ENCODE assay signal across 28 cellular contexts in genomic region chr7:98707076-98707475, GRCh38.
"Had no signal": no experiment of that assay in that cellular context is flagged by ENCODE, and none has a peak within 500 bp of the region (broad histone marks: within the 10 kb centered on the region; RNA-seq: fewer than 3 reads in every experiment).

No MANE protein-coding gene starts in this region.

- H3K4me1 ChIP-seq: colonic mucosa, esophagus muscularis mucosa, esophagus squamous epithelium, foreskin keratinocyte, gastrocnemius medialis, gastroesophageal sphincter, heart left ventricle, heart right ventricle had no signal

- ATAC-seq: effector memory CD8-positive, alpha-beta T cell; esophagus mucosa; foreskin keratinocyte; gastrocnemius medialis; gastroesophageal sphincter; heart left ventricle; heart right ventricle had no signal

- H3K9me3 ChIP-seq: colonic mucosa, esophagus muscularis mucosa, esophagus squamous epithelium, gastrocnemius medialis, gastroesophageal sphincter, heart left ventricle, heart right ventricle had no signal

- H3K36me3 ChIP-seq: colonic mucosa, esophagus muscularis mucosa, esophagus squamous epithelium, gastrocnemius medialis, gastroesophageal sphincter, heart left ventricle, heart right ventricle had no signal

- FAIRE-seq: colon, endometrium, endothelial cell of umbilical vein, frontal cortex had no signal

- H3K27ac ChIP-seq: colonic mucosa, coronary artery, dorsolateral prefrontal cortex, epithelial cell of prostate, esophagus muscularis mucosa, esophagus squamous epithelium, foreskin keratinocyte, gastrocnemius medialis, gastroesophageal sphincter, heart left ventricle, heart right ventricle had no signal

- H3K27me3 ChIP-seq: colonic mucosa, foreskin keratinocyte, gastrocnemius medialis had no signal

- DNase-seq: colonic mucosa; cortex of kidney; dermis blood vessel endothelial cell; dorsolateral prefrontal cortex; effector CD4-positive, alpha-beta T cell; effector CD8-positive, alpha-beta T cell; effector memory CD4-positive, alpha-beta T cell; effector memory CD8-positive, alpha-beta T cell; endodermal cell; erythroblast; esophagus squamous epithelium; foreskin fibroblast; foreskin keratinocyte; foreskin melanocyte; gastrocnemius medialis; glutamatergic neuron; head of caudate nucleus; heart left ventricle; heart right ventricle had no signal

- H3K4me3 ChIP-seq: colonic mucosa, coronary artery, dorsolateral prefrontal cortex, esophagus muscularis mucosa, esophagus squamous epithelium, gastrocnemius medialis, gastroesophageal sphincter, heart left ventricle, heart right ventricle had no signal
